17 cellular contexts compared by ENCODE assay signal in genomic region chr2:180675170-180675569, GRCh38.
"Had no signal": no experiment of that assay in that cellular context is flagged by ENCODE, and none has a peak within 500 bp of the region (broad histone marks: within the 10 kb centered on the region; RNA-seq: fewer than 3 reads in every experiment).

No MANE protein-coding gene starts in this region.

- H3K27me3 ChIP-seq: body of pancreas, esophagus squamous epithelium, right atrium auricular region, suprapubic skin had no signal

- H3K27ac ChIP-seq: body of pancreas, coronary artery, esophagus squamous epithelium, right atrium auricular region, skin epidermis, suprapubic skin had no signal

- H3K9me3 ChIP-seq: body of pancreas, esophagus squamous epithelium, right atrium auricular region, suprapubic skin had no signal

- H3K4me3 ChIP-seq: body of pancreas, coronary artery, esophagus squamous epithelium, right atrium auricular region, skin epidermis, suprapubic skin had no signal

- H3K36me3 ChIP-seq: esophagus squamous epithelium, right atrium auricular region, suprapubic skin had no signal

- H3K4me1 ChIP-seq: body of pancreas, right atrium auricular region had no signal

- FAIRE-seq: TTC549 had no signal

- ATAC-seq: body of pancreas; stimulated activated naive CD8-positive, alpha-beta T cell treated with anti-CD3 and anti-CD28 coated beads, Interleukin-15, Interleukin-2, amounts not matched to agents 100 U/mL and 50 U/mL, for 24 hours had no signal

- DNase-seq: activated CD4-positive, alpha-beta T cell treated with anti-CD3 and anti-CD28 coated beads, Interleukin-2, amount 10 ng/mL, durations not matched to agents 7 days and 5 days; activated CD4-positive, CD25-positive, alpha-beta regulatory T cell; activated CD8-positive, alpha-beta memory T cell treated with anti-CD3 and anti-CD28 coated beads, Interleukin-2, amount 50 U/mL, for 48 hours; activated gamma-delta T cell treated with Interleukin-2 at 50 U/mL for 16 hours; activated naive CD8-positive, alpha-beta T cell treated with anti-CD3 and anti-CD28 coated beads for 36 hours; amygdala; body of pancreas; esophagus squamous epithelium; hippocampal formation; kidney glomerular epithelial cell; stimulated activated CD4-positive, alpha-beta T cell treated with anti-CD3 and anti-CD28 coated beads, Interleukin-4, amount 100 ng/mL, for 24 hours; stimulated activated naive CD8-positive, alpha-beta T cell treated with anti-CD3 and anti-CD28 coated beads, Interleukin-15, Interleukin-2, amounts not matched to agents 100 U/mL and 50 U/mL, for 24 hours had no signal
